ENCODE assay signal across 8 cellular contexts in the genomic region with DNA sequence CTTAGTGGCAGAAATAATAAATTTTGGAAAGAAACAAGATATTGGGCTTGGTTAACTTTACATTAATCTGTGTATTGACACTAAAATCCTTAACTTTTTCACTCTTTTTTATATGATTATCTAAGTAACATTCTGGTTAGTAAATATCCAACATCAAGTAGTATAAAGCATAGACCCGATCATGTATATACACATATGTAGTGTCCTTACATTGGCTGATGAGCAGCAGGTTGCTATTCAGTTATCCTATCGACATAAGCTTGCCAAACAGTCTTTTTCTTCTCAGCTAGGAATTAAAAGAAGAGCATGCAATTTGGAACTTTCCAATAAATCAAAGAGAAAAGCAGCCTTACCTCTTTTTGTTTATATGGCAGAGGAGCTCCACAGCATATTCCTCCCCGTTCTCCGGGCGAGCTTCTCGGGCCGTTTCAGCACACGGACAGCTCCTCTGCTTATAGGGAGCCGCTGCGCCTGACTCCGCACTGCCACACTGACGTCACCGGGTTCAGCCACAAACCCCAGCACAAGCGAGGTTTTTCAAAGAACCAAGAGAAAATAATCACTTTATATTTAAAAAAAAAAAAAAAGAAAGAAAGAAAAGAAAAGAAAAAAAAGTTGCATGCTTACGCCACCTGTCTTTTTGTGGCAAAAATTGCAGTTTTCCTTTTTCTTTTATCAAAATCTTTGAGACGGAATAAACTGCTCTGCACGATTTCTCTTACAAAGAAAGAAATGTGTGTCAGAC. TPM values are rescaled to one million over a fixed set of nuclear protein-coding genes. Genes with fewer than 3 reads are reported as not detected.
DNase-seq lines count a peak whose midpoint lies in the region; ATAC-seq and TF ChIP-seq lines count a peak whose summit lies in the region.

A gene with protein sequence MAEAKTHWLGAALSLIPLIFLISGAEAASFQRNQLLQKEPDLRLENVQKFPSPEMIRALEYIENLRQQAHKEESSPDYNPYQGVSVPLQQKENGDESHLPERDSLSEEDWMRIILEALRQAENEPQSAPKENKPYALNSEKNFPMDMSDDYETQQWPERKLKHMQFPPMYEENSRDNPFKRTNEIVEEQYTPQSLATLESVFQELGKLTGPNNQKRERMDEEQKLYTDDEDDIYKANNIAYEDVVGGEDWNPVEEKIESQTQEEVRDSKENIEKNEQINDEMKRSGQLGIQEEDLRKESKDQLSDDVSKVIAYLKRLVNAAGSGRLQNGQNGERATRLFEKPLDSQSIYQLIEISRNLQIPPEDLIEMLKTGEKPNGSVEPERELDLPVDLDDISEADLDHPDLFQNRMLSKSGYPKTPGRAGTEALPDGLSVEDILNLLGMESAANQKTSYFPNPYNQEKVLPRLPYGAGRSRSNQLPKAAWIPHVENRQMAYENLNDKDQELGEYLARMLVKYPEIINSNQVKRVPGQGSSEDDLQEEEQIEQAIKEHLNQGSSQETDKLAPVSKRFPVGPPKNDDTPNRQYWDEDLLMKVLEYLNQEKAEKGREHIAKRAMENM (minus strand): TSS at position 430 of the 745 bp plus-strand sequence. CDS start 3,079 bp downstream, outside the sequence.

- no peaks in the 10 kb centered on the region for H3K4me1 ChIP-seq in right atrium auricular region

- H3K27ac ChIP-seq in HL-60 (replicated peaks) (no peak within 1 kb of the TSS), right atrium auricular region (no peak within 1 kb of the TSS)

- no peaks in the 10 kb centered on the region for H3K36me3 Mint-ChIP-seq in effector memory CD8-positive, alpha-beta T cell (ENCODE audit: insufficient read depth)

- H3K4me3 Mint-ChIP-seq in effector memory CD8-positive, alpha-beta T cell: no peak within 1 kb of the TSS

- H3K4me1 Mint-ChIP-seq in effector memory CD8-positive, alpha-beta T cell (ENCODE audit: low read depth in 2 of 2): no peaks in the 10 kb centered on the region

- peak; percentile 75 for ATAC-seq in GM19397 (IDR thresholded peaks at IDR 0.05; ENCODE audit: unreplicated experiment)
- no peak for ATAC-seq in effector memory CD8-positive, alpha-beta T cell (replicated peaks)

- peak; percentile 84 for DNase-seq in COLO668 (lab: John Stamatoyannopoulos, UW; ENCODE audit: unreplicated experiment)
- DNase-seq in HL-60 (ENCODE audit: low read depth in 1 of 2, low spot score in 1 of 2): peak; percentile 25 to 65
- peak; percentile 79 for DNase-seq in NOMO-1 treated with DMSO at 0.1 percent for 48 hours (lab: John Stamatoyannopoulos, UW; ENCODE audit: unreplicated experiment)
- peak in 53 of 58 donors; percentile 11 to 82 (median 51) for DNase-seq in anterior cingulate cortex (lab: John Stamatoyannopoulos, UW)
- peak; percentile 73 for DNase-seq in right atrium auricular region (ENCODE audit: low spot score)
- DNase-seq in renal cortical epithelial cell (ENCODE audit: low read depth): peak; percentile 78
- DNase-seq in effector memory CD8-positive, alpha-beta T cell: no peak

- no peaks in the 10 kb centered on the region for H3K36me3 ChIP-seq in right atrium auricular region

- TF ChIP-seq CTCF in HL-60 (IDR thresholded peaks at IDR 0.05; ENCODE audit: insufficient read depth, low read length) (no peak), right atrium auricular region (IDR thresholded peaks at IDR 0.05) (peak; percentile 24 to 56)

- peaks cover 12 to 16% of the 10 kb centered on the region in 2 donors for H3K27me3 Mint-ChIP-seq in effector memory CD8-positive, alpha-beta T cell

- no peak within 1 kb of the TSS for H3K27ac Mint-ChIP-seq in effector memory CD8-positive, alpha-beta T cell

- H3K27me3 ChIP-seq in HL-60 (ENCODE audit: insufficient read depth, poor library complexity, severe bottlenecking): no peaks in the 10 kb centered on the region
- no peaks in the 10 kb centered on the region for H3K27me3 ChIP-seq in right atrium auricular region

- no peak within 1 kb of the TSS for H3K4me3 ChIP-seq in HL-60 (replicated peaks; ENCODE audit: insufficient read depth, low read length)
- H3K4me3 ChIP-seq in right atrium auricular region: no peak within 1 kb of the TSS

- no peaks in the 10 kb centered on the region for H3K9me3 Mint-ChIP-seq in effector memory CD8-positive, alpha-beta T cell

- no peaks in the 10 kb centered on the region for H3K9me3 ChIP-seq in right atrium auricular region

RNA-seq across cellular contexts. Expression of the gene that starts here (rescaled TPM):
- total RNA-seq in right atrium auricular region (1 to 10 TPM in 1 of 2 donors, under 1 TPM in 1; 0.12 to 1.8 TPM), renal cortical epithelial cell (0.35 and 1.2 TPM in 2 replicates)

Comparison
In these comparisons a context has a peak if more than half of its experiments do, and no peak if none do; other contexts are left out.
1. DNase-seq: peak in COLO668 (single experiment), HL-60 (2 of 2), NOMO-1 treated with DMSO at 0.1 percent for 48 hours (single experiment), anterior cingulate cortex (53 of 58), right atrium auricular region (single experiment) and renal cortical epithelial cell (single experiment); none in effector memory CD8-positive, alpha-beta T cell (0 of 3).